In genomic region chr4:15963001-15963451, GRCh38 we compare ENCODE assay signal across 9 cellular contexts. TPM values are rescaled to one million over a fixed set of nuclear protein-coding genes. Genes with fewer than 3 reads are reported as not detected.
DNase-seq lines count a peak whose midpoint lies in the region; ATAC-seq and TF ChIP-seq lines count a peak whose summit lies in the region.
"Had no signal": no experiment of that assay in that cellular context is flagged by ENCODE, and none has a peak within 500 bp of the region (broad histone marks: within the 10 kb centered on the region; RNA-seq: fewer than 3 reads in every experiment).

FGFBP2 (minus strand) TSS chr4:15963175; CDS start chr4:15963129, 46 bp downstream.

- no peaks in the 10 kb centered on the region for H3K4me1 ChIP-seq in OCI-LY1 (ENCODE audit: insufficient read depth, low read length, severe bottlenecking)

- peak; percentile 32; the same call in 1 of the 2 replicates for TF ChIP-seq CTCF in OCI-LY1 (IDR thresholded peaks at IDR 0.05; ENCODE audit: low read length)

- H3K9me2 ChIP-seq in OCI-LY1 (ENCODE audit: low read depth, low read length), result no peaks in the 10 kb centered on the region

- no peak within 1 kb of the TSS for H3K27ac ChIP-seq in OCI-LY1 (ENCODE audit: low read depth, low read length, poor library complexity, severe bottlenecking)

- H3K4me2 ChIP-seq in OCI-LY1 (ENCODE audit: low read length), result no peak within 1 kb of the TSS

- H3K79me2 ChIP-seq in OCI-LY1 (ENCODE audit: insufficient read depth, low read length), result no peaks in the 10 kb centered on the region

- intact Hi-C loops in left cardiac atrium (cut with DNase I), result loop anchor here in 1 of 2 donors (5.0 kb wide), 1 partner anchor 39 kb away; no protein-coding TSS in a partner anchor

- H3K9me3 ChIP-seq in OCI-LY1 (ENCODE audit: low read length), result no peaks in the 10 kb centered on the region

- no peaks in the 10 kb centered on the region for H4K20me1 ChIP-seq in OCI-LY1 (ENCODE audit: insufficient read depth, low read length)

- H3K4me3 ChIP-seq in OCI-LY1 (ENCODE audit: low read depth, low read length, poor library complexity, severe bottlenecking), result no peak within 1 kb of the TSS

- DNase-seq in NCI-H2029 (lab: John Stamatoyannopoulos, UW) (peak; percentile 22), NCI-H2029 treated with DMSO at 0.1 percent for 48 hours (lab: John Stamatoyannopoulos, UW) (no peak), activated gamma-delta T cell (lab: John Stamatoyannopoulos, UW) (peak; percentile 43), left cardiac atrium (peak; percentile 29)
- DNase-seq in stimulated activated CD4-positive, alpha-beta T cell treated with anti-CD3 and anti-CD28 coated beads, Interleukin-1b, Interleukin-23, amount 100 ng/mL, for 24 hours (ENCODE audit: low read depth in 4 of 4, low spot score in 1 of 4), result peak in 3 of 4 experiments; percentile 9 to 41 (median 28)

- no peaks in the 10 kb centered on the region for H3K36me3 ChIP-seq in OCI-LY1 (ENCODE audit: insufficient read depth, low read length)

- H3K9ac ChIP-seq in OCI-LY1 (ENCODE audit: low read length), result no peak within 1 kb of the TSS

- H3K27me3 ChIP-seq in OCI-LY1 (ENCODE audit: insufficient read depth, low read length), result no peaks in the 10 kb centered on the region

- ATAC-seq in HG02678 (IDR thresholded peaks at IDR 0.05; ENCODE audit: unreplicated experiment) (peak; percentile 54), left cardiac atrium (peak; percentile 79 to 93), GM18517 (IDR thresholded peaks at IDR 0.05; ENCODE audit: unreplicated experiment) (no peak)

- H2AFZ ChIP-seq in OCI-LY1 (ENCODE audit: low read length), result no peak within 1 kb of the TSS

- no peaks in the 10 kb centered on the region for H3F3A ChIP-seq in OCI-LY1 (ENCODE audit: insufficient read depth, low read length)

RNA-seq across cellular contexts. Expression of gene FGFBP2, which starts in this region (rescaled TPM):
- total RNA-seq in left cardiac atrium, result 10 to 100 TPM in 1 of 2 donors, 1 to 10 TPM in 1; 4.4 to 18.5 TPM
- total RNA-seq: frontal cortex had no signal
